8 cellular contexts compared by ENCODE assay signal in the genomic region with DNA sequence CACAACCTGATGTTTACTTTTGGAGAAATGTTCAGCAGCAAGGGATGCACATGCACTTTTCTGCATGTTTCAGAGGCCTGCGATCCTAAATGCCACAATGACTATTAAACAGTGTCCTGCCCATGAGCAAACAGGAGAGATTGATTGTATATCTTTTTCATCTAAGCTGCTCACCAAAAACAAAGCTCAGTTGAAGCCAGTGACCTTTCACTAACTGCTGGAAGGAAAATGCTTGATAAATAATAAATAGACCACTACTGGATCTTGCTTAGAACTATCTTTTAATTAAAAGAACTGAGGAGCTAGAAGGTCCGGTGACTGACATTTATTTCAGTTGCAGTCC. TPM values are rescaled to one million over a fixed set of nuclear protein-coding genes. Genes with fewer than 3 reads are reported as not detected.
DNase-seq lines count a peak whose midpoint lies in the region; ATAC-seq, FAIRE-seq and TF ChIP-seq lines count a peak whose summit lies in the region.

No MANE protein-coding gene starts in this region.

- H3K4me2 ChIP-seq in OCI-LY1 (ENCODE audit: low read length), result no peak overlapping the region

- H3K9ac ChIP-seq in OCI-LY1 (ENCODE audit: low read length), result no peak overlapping the region

- no peaks in the 10 kb centered on the region for H3K27me3 ChIP-seq in CD8-positive, alpha-beta T cell (ENCODE audit: insufficient read depth, low read length)
- H3K27me3 ChIP-seq in OCI-LY1 (ENCODE audit: insufficient read depth, low read length) (no peaks in the 10 kb centered on the region), sigmoid colon (no peaks in the 10 kb centered on the region)

- H3K4me1 Mint-ChIP-seq in CD8-positive, alpha-beta T cell (ENCODE audit: low read depth), result peaks cover 7% of the 10 kb centered on the region
- H3K4me1 Mint-ChIP-seq in endothelial cell (ENCODE audit: unreplicated experiment) (peaks cover 3% of the 10 kb centered on the region), T-cell (peaks cover 5 to 6% (median 6%) of the 10 kb centered on the region in 3 donors)

- H3K4me1 ChIP-seq in CD8-positive, alpha-beta T cell (ENCODE audit: insufficient read depth, low read length), result peaks cover 4% of the 10 kb centered on the region
- H3K4me1 ChIP-seq in OCI-LY1 (ENCODE audit: insufficient read depth, low read length, severe bottlenecking), result peaks cover 6% of the 10 kb centered on the region
- H3K4me1 ChIP-seq in sigmoid colon, result peaks cover 0 to 22% (median 18%) of the 10 kb centered on the region in 4 donors

- no peak for TF ChIP-seq POLR2A in sigmoid colon (IDR thresholded peaks at IDR 0.05)

- H3K27me3 Mint-ChIP-seq in CD8-positive, alpha-beta T cell (ENCODE audit: low read depth), result no peaks in the 10 kb centered on the region
- H3K27me3 Mint-ChIP-seq in endothelial cell (ENCODE audit: unreplicated experiment) (peaks cover 6% of the 10 kb centered on the region), T-cell (no peaks in the 10 kb centered on the region)

- WGBS in sigmoid colon, 2 donors, result 44 to 47% methylated on average over 2 of the region's 2 CpGs

- H4K20me1 ChIP-seq in OCI-LY1 (ENCODE audit: insufficient read depth, low read length), result no peaks in the 10 kb centered on the region

- no peak overlapping the region for H3K4me3 Mint-ChIP-seq in CD8-positive, alpha-beta T cell
- H3K4me3 Mint-ChIP-seq in endothelial cell (ENCODE audit: unreplicated experiment), result no peak overlapping the region
- no peak overlapping the region for H3K4me3 Mint-ChIP-seq in T-cell

- peaks cover 11% of the 10 kb centered on the region for H3K36me3 Mint-ChIP-seq in CD8-positive, alpha-beta T cell
- H3K36me3 Mint-ChIP-seq in endothelial cell (ENCODE audit: low read depth, unreplicated experiment), result peaks cover 3% of the 10 kb centered on the region
- peaks cover 8% of the 10 kb centered on the region for H3K36me3 Mint-ChIP-seq in T-cell

- TF ChIP-seq CTCF in CD8-positive, alpha-beta T cell (IDR thresholded peaks at IDR 0.05), result peak; percentile 61
- peak; percentile 16 for TF ChIP-seq CTCF in OCI-LY1 (IDR thresholded peaks at IDR 0.05; ENCODE audit: low read length)
- peak; percentile 19 for TF ChIP-seq CTCF in endothelial cell (IDR thresholded peaks at IDR 0.05; ENCODE audit: unreplicated experiment)
- peak in 1 of 4 experiments; percentile 25 for TF ChIP-seq CTCF in sigmoid colon (IDR thresholded peaks at IDR 0.05)

- H3K9me3 ChIP-seq in CD8-positive, alpha-beta T cell (ENCODE audit: low read length), result no peaks in the 10 kb centered on the region
- no peaks in the 10 kb centered on the region for H3K9me3 ChIP-seq in OCI-LY1 (ENCODE audit: low read length)
- no peaks in the 10 kb centered on the region for H3K9me3 ChIP-seq in sigmoid colon

- CTCF ChIA-PET in CD8-positive, alpha-beta T cell (lab: Charles Lee), result interaction anchor here (0.6 to 4.3 kb wide), 40 partner anchors 8 to 745 kb away, joined by 3 to 32 read pairs (median 4); a partner anchor contains a TSS
- CTCF ChIA-PET in T-cell (lab: Charles Lee), result interaction anchor here (0.6 to 1.5 kb wide), 11 partner anchors 15 to 703 kb away, joined by 3 to 10 read pairs (median 3); a partner anchor contains a TSS

- no peak for DNase-seq in CD8-positive, alpha-beta T cell
- DNase-seq in endothelial cell (ENCODE audit: low spot score) (no peak), sigmoid colon (no peak), urothelium cell line (ENCODE audit: low spot score) (no peak), NCI-H345 (lab: John Stamatoyannopoulos, UW) (no peak), mucosa of gallbladder (ENCODE audit: low spot score) (no peak), T-cell (no peak)

- FAIRE-seq in urothelium cell line (lab: Jason Lieb, UNC), result no peak

- H3K9me3 Mint-ChIP-seq in CD8-positive, alpha-beta T cell, result no peaks in the 10 kb centered on the region
- no peaks in the 10 kb centered on the region for H3K9me3 Mint-ChIP-seq in endothelial cell (ENCODE audit: unreplicated experiment)
- H3K9me3 Mint-ChIP-seq in T-cell, result no peaks in the 10 kb centered on the region

- no peaks in the 10 kb centered on the region for H3F3A ChIP-seq in OCI-LY1 (ENCODE audit: insufficient read depth, low read length)

- no peaks in the 10 kb centered on the region for H3K36me3 ChIP-seq in CD8-positive, alpha-beta T cell (ENCODE audit: insufficient read depth, low read length)
- H3K36me3 ChIP-seq in OCI-LY1 (ENCODE audit: insufficient read depth, low read length) (peaks cover 13% of the 10 kb centered on the region), sigmoid colon (peaks cover 0 to 13% (median 3%) of the 10 kb centered on the region in 4 donors)

- no peak overlapping the region for H3K27ac Mint-ChIP-seq in CD8-positive, alpha-beta T cell
- H3K27ac Mint-ChIP-seq in endothelial cell (ENCODE audit: unreplicated experiment) (no peak overlapping the region), T-cell (no peak overlapping the region)

- H3K9me2 ChIP-seq in OCI-LY1 (ENCODE audit: low read depth, low read length), result no peaks in the 10 kb centered on the region

- POLR2A ChIA-PET in CD8-positive, alpha-beta T cell (lab: Charles Lee), result interaction anchor here (0.6 to 2.3 kb wide), 3 partner anchors 11 to 184 kb away, joined by 3 to 9 read pairs (median 5); a partner anchor contains a TSS
- POLR2A ChIA-PET in T-cell (lab: Charles Lee), result no interaction called here

- H3K27ac ChIP-seq in CD8-positive, alpha-beta T cell (ENCODE audit: low read depth, low read length), result no peak overlapping the region
- no peak overlapping the region for H3K27ac ChIP-seq in OCI-LY1 (ENCODE audit: low read depth, low read length, poor library complexity, severe bottlenecking)
- H3K27ac ChIP-seq in sigmoid colon, result peak overlapping the region; percentile 78 to 83 (median 82)

- H2AFZ ChIP-seq in OCI-LY1 (ENCODE audit: low read length), result no peak overlapping the region

- ATAC-seq in CD8-positive, alpha-beta T cell, result no peak
- no peak for ATAC-seq in T-cell (replicated peaks in 1 of 4)

- TF ChIP-seq EP300 in sigmoid colon (IDR thresholded peaks at IDR 0.05), result no peak

- H3K4me3 ChIP-seq in CD8-positive, alpha-beta T cell (ENCODE audit: low read depth, low read length), result no peak overlapping the region
- no peak overlapping the region for H3K4me3 ChIP-seq in OCI-LY1 (ENCODE audit: low read depth, low read length, poor library complexity, severe bottlenecking)
- H3K4me3 ChIP-seq in sigmoid colon, result peak overlapping the region in 2 of 4 donors; percentile 43 to 50

- intact Hi-C loops in CD8-positive, alpha-beta T cell (cut with DNase I, micrococcal nuclease), result loop anchor here (1.0 to 10.0 kb wide), 5 partner anchors 86 to 702 kb away; a partner anchor contains a TSS
- intact Hi-C loops in sigmoid colon (cut with DNase I), result loop anchor here (5.0 kb wide), 5 partner anchors 161 to 701 kb away; a partner anchor contains a TSS

- H3K79me2 ChIP-seq in OCI-LY1 (ENCODE audit: insufficient read depth, low read length), result no peaks in the 10 kb centered on the region

RNA-seq across cellular contexts. Expression of a gene that starts 16.3 kb away (rescaled TPM):
- 10 to 100 TPM; 16.2 to 17.2 TPM for total RNA-seq in CD8-positive, alpha-beta T cell
- total RNA-seq in endothelial cell (ENCODE audit: unreplicated experiment), result 39.3 TPM
- total RNA-seq in sigmoid colon, result 10 to 100 TPM in 3 of 4 donors, 1 to 10 TPM in 1; 9.5 to 15.1 (median 13.3) TPM
- 10 to 100 TPM; 16.6 to 43.9 (median 17.4) TPM for polyA plus RNA-seq in sigmoid colon
- total RNA-seq in mucosa of gallbladder, result 32.5 TPM
- 10 to 100 TPM; 13.3 to 32.3 (median 25.2) TPM for total RNA-seq in T-cell

Comparison
In these comparisons a context has a peak if more than half of its experiments do, and no peak if none do; other contexts are left out.
1. H3K27ac ChIP-seq: peak in sigmoid colon (4 of 4); none in CD8-positive, alpha-beta T cell (single experiment) and OCI-LY1 (single experiment).